In the genomic region with DNA sequence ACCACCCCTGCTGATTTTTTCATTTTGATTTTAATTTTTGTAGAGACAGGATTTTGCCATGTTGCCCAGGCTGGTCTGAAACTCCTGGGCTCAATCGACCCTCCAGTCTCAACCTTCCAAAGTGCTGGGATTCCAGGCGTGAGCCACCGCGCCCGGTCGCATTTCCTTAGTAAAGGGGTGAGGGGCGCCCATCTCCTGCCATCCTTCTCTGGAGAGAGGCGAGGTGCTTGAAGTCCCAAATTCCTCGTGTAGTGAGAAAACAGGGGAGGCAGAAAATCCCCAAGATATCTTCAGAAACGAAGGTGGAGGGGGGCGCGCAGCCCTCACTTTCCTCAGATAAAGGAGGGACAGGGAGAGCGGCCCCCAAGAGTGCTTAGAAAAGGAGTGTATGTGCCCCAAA, we compare ENCODE assay signal across 8 cellular contexts. TPM values are rescaled to one million over a fixed set of nuclear protein-coding genes. Genes with fewer than 3 reads are reported as not detected.
A peak's percentile ranks its signal among the peaks of the same experiment; 100 is the strongest.
DNase-seq lines count a peak whose midpoint lies in the region; ATAC-seq and TF ChIP-seq lines count a peak whose summit lies in the region.

No MANE protein-coding gene starts in this region.

- WGBS in psoas muscle, 3 donors: 66 to 77% (median 74%) methylated on average over 13 of the region's 13 CpGs

- BruUV-seq in Calu3 (replicated peaks; lab: Mats Ljungman, UMichigan): no TSS peak

- H3K36me3 ChIP-seq in SU-DHL-6 (ENCODE audit: low read length) (no peaks in the 10 kb centered on the region), psoas muscle (ENCODE audit: insufficient read depth in 1 of 2, low read depth in 1 of 2) (no peaks in the 10 kb centered on the region)

- H3K36me3 Mint-ChIP-seq in Calu3 (ENCODE audit: insufficient read depth, unreplicated experiment): peaks cover 40% of the 10 kb centered on the region

- H3K4me2 ChIP-seq in SU-DHL-6 (ENCODE audit: low read depth, low read length, poor library complexity, severe bottlenecking): peak overlapping the region; percentile 83

- no peak for ATAC-seq in psoas muscle
- no peak for ATAC-seq in GM19455 (IDR thresholded peaks at IDR 0.05; ENCODE audit: unreplicated experiment)
- ATAC-seq in HG03039 (IDR thresholded peaks at IDR 0.05; ENCODE audit: unreplicated experiment): no peak

- DNase-seq in GM12864 (ENCODE audit: low read depth) (no peak), fibroblast of pulmonary artery (ENCODE audit: low read depth) (no peak), psoas muscle (no peak), NCI-H146 treated with DMSO at 0.1 percent for 48 hours (lab: John Stamatoyannopoulos, UW; ENCODE audit: unreplicated experiment) (no peak), Calu3 (no peak)

- H4K20me1 ChIP-seq in SU-DHL-6 (ENCODE audit: low read depth, low read length): no peaks in the 10 kb centered on the region

- no peak overlapping the region for H3K27ac Mint-ChIP-seq in Calu3 (ENCODE audit: unreplicated experiment)

- no peak overlapping the region for H3K4me3 Mint-ChIP-seq in Calu3 (ENCODE audit: low read depth, unreplicated experiment)

- H3K9me2 ChIP-seq in SU-DHL-6 (replicated peaks; ENCODE audit: insufficient read depth, low read length): no peaks in the 10 kb centered on the region

- H3K9me3 ChIP-seq in SU-DHL-6 (ENCODE audit: insufficient read depth, low read length) (no peaks in the 10 kb centered on the region), psoas muscle (no peaks in the 10 kb centered on the region)

- H3K9ac ChIP-seq in SU-DHL-6 (ENCODE audit: low read length): peak overlapping the region; percentile 69

- intact Hi-C loops in psoas muscle (cut with DNase I) (loop anchor here in 1 of 2 donors (5.0 kb wide), 1 partner anchor 103 kb away; no protein-coding TSS in a partner anchor), Calu3 (cut with micrococcal nuclease; ENCODE audit: unreplicated experiment) (no loop called here)

- no peaks in the 10 kb centered on the region for H3K27me3 Mint-ChIP-seq in Calu3 (ENCODE audit: unreplicated experiment)

- H3K79me2 ChIP-seq in SU-DHL-6 (ENCODE audit: insufficient read depth, low read length): peaks cover 36% of the 10 kb centered on the region

- H3K27me3 ChIP-seq in SU-DHL-6 (ENCODE audit: low read length) (no peaks in the 10 kb centered on the region), psoas muscle (ENCODE audit: insufficient read depth in 3 of 3, low read length in 2 of 3) (no peaks in the 10 kb centered on the region)

- CTCF ChIA-PET in Calu3 (lab: Charles Lee): no interaction called here

- H2AFZ ChIP-seq in SU-DHL-6 (ENCODE audit: low read depth, low read length, severe bottlenecking): peak overlapping the region; percentile 75

- H3K4me1 ChIP-seq in psoas muscle: peaks cover 30% of the 10 kb centered on the region

- no peaks in the 10 kb centered on the region for H3K9me3 Mint-ChIP-seq in Calu3 (ENCODE audit: low read depth, unreplicated experiment)

- H3K27ac ChIP-seq in SU-DHL-6 (ENCODE audit: low read depth, low read length) (no peak overlapping the region), psoas muscle (peak overlapping the region; percentile 86)

- 0 out of 2 replicates have a peak, but pooled peaks cover 6% of the 10 kb centered on the region for H3F3A ChIP-seq in SU-DHL-6 (ENCODE audit: insufficient read depth)

- TF ChIP-seq CTCF in GM12864 (IDR thresholded peaks at IDR 0.05; ENCODE audit: low read depth, low read length, missing control alignments): no peak
- TF ChIP-seq CTCF in SU-DHL-6 (IDR thresholded peaks at IDR 0.05; ENCODE audit: insufficient read depth, low read length, poor library complexity, severe bottlenecking): no peak
- no peak for TF ChIP-seq CTCF in fibroblast of pulmonary artery (IDR thresholded peaks at IDR 0.05; ENCODE audit: low read length, missing control alignments)
- no peak for TF ChIP-seq CTCF in psoas muscle (IDR thresholded peaks at IDR 0.05)
- no peak for TF ChIP-seq CTCF in Calu3 (IDR thresholded peaks at IDR 0.05; ENCODE audit: unreplicated experiment)

- peaks cover 24% of the 10 kb centered on the region for H3K4me1 Mint-ChIP-seq in Calu3 (ENCODE audit: low read depth, unreplicated experiment)

- H3K4me3 ChIP-seq in GM12864 (ENCODE audit: low read depth, low read length): peak overlapping the region; percentile 54
- peak overlapping the region; percentile 54 for H3K4me3 ChIP-seq in SU-DHL-6 (ENCODE audit: insufficient read depth, low read length, poor library complexity, severe bottlenecking)
- H3K4me3 ChIP-seq in fibroblast of pulmonary artery (replicated peaks; ENCODE audit: low read depth, low read length): peak overlapping the region; percentile 54
- peak overlapping the region; percentile 92 for H3K4me3 ChIP-seq in psoas muscle

RNA-seq across cellular contexts. Expression of a gene that starts 21.0 kb away (rescaled TPM):
- 10 to 100 TPM; 25.3 to 65.9 (median 55.6) TPM for total RNA-seq in psoas muscle
- polyA plus RNA-seq in psoas muscle: 10 to 100 TPM; 18.5 to 43.4 (median 32.5) TPM
- 79.8 and 83.7 TPM in 2 replicates for total RNA-seq in Calu3 (2022)
